In the genomic region with DNA sequence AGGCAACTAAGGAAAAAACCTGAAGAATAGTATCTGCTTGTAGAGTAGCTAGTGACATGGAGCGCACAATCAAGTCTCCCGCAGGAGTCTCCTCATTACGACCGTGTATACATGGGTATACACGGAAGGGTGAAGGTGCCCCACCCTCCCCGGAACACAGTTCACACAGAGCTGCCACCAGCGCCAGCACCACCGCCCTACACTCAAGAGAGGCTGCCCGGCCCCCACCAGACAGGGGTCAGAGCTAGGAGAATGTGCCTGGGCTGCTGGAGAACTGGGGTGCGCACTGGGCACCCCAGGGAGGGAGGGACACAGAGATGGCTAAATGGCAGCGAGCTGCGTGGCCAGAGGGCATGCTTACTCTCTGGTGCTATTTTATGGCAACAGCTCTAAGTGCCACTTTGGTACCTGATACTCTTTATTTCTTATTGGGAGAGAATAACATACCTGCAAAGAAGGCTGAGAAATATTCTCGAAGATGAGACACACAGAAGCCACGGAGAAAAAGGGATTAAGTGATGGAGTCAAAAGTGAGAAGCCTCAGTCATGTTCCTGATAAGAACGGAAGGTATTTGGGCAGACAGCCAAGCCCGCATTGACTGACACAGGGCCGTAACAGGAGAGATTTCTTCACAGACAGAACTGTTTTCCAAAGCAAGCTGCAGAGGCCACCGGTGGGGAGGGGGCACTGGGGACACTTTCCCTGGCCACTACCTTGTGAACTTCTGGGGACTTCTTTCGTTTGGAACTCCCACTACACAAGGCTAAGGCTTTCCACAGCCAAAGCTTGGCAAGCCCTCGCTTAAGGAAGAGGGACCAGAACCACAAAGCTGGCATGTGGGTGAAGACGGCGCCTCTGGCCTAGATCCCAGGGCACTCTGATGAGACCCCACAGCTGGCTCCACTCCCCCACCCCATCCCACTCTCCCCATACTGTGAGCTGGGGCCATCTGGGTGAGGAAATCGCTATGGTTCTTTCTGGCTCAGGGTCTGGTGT, we compare ENCODE assay signal across 14 cellular contexts.
DNase-seq lines count a peak whose midpoint lies in the region; ATAC-seq and TF ChIP-seq lines count a peak whose summit lies in the region.
"Had no signal": no experiment of that assay in that cellular context is flagged by ENCODE, and none has a peak within 500 bp of the region (broad histone marks: within the 10 kb centered on the region; RNA-seq: fewer than 3 reads in every experiment).

No MANE protein-coding gene starts in this region.

- peaks cover 15% of the 10 kb centered on the region for H3K27me3 Mint-ChIP-seq in MCF 10A (ENCODE audit: insufficient read depth, unreplicated experiment)

- ATAC-seq in right lobe of liver (peak; percentile 78 to 91 (median 80)), upper lobe of right lung (peak; percentile 19), HG03354 (IDR thresholded peaks at IDR 0.05; ENCODE audit: poor library complexity, severe bottlenecking, unreplicated experiment) (no peak)
- ATAC-seq: activated naive CD8-positive, alpha-beta T cell treated with anti-CD3 and anti-CD28 coated beads, Interleukin-2, amount 50 U/mL, for 24 hours; HCT116 had no signal

- H3K9me3 Mint-ChIP-seq in MCF 10A (ENCODE audit: unreplicated experiment): no peaks in the 10 kb centered on the region
- H3K9me3 Mint-ChIP-seq: activated naive CD8-positive, alpha-beta T cell treated with anti-CD3 and anti-CD28 coated beads, Interleukin-2, amount 50 U/mL, for 24 hours had no signal

- no peak for TF ChIP-seq POLR2A in adrenal gland (IDR thresholded peaks at IDR 0.05)
- no peak for TF ChIP-seq POLR2A in right lobe of liver (IDR thresholded peaks at IDR 0.05)

- dilution Hi-C loops in mammary epithelial cell (cut with HindIII; ENCODE audit: low sequenced_read_pairs): no loop called here

- no peak for TF ChIP-seq CTCF in MCF 10A (IDR thresholded peaks at IDR 0.05; ENCODE audit: unreplicated experiment)
- TF ChIP-seq CTCF in mammary epithelial cell (conservative IDR thresholded peaks at IDR 0.05 in 1 of 2, IDR thresholded peaks at IDR 0.05 in 1 of 2; ENCODE audit: extremely low read depth in 1 of 2, insufficient read depth in 1 of 2, low read depth in 1 of 2, low read length in 2 of 2): no peak
- no peak for TF ChIP-seq CTCF in adrenal gland (IDR thresholded peaks at IDR 0.05)
- TF ChIP-seq CTCF in right lobe of liver (IDR thresholded peaks at IDR 0.05): no peak
- TF ChIP-seq CTCF in upper lobe of right lung (IDR thresholded peaks at IDR 0.05): no peak

- POLR2A ChIA-PET in MCF 10A (lab: Yijun Ruan, JAX): interaction anchor here (0.6 kb wide), 2 partner anchors 250 to 252 kb away, joined by 3 read pairs; no protein-coding TSS in a partner anchor

- H3K4me2 ChIP-seq in mammary epithelial cell (ENCODE audit: insufficient read depth, low read depth, low read length): no peak overlapping the region

- H2AFZ ChIP-seq in mammary epithelial cell (ENCODE audit: low read depth, low read length): no peak overlapping the region

- H3K36me3 Mint-ChIP-seq in MCF 10A (ENCODE audit: insufficient read depth, unreplicated experiment): no peaks in the 10 kb centered on the region

- H3K79me2 ChIP-seq in mammary epithelial cell (ENCODE audit: insufficient read depth, low read length): no peaks in the 10 kb centered on the region

- no TSS peak for BruUV-seq in MCF 10A (replicated peaks; lab: Mats Ljungman, UMichigan)
- BruUV-seq in mammary epithelial cell (replicated peaks; lab: Mats Ljungman, UMichigan): no TSS peak

- H3K4me3 ChIP-seq in mammary epithelial cell (replicated peaks in 1 of 3; ENCODE audit: insufficient read depth in 1 of 3, low read depth in 2 of 3, low read length in 3 of 3) (no peak overlapping the region), adrenal gland (no peak overlapping the region), right lobe of liver (no peak overlapping the region), upper lobe of right lung (no peak overlapping the region)

- in situ Hi-C loops in mammary epithelial cell (cut with MboI; ENCODE audit: low sequenced_read_pairs in 2 of 2): loop anchor here (25.0 kb wide), 2 partner anchors 656 to 1056 kb away; partner anchors contain the start of gene RAB4A (in 1 of the 2)

- no peaks in the 10 kb centered on the region for H3K4me1 Mint-ChIP-seq in MCF 10A (ENCODE audit: insufficient read depth, unreplicated experiment)
- H3K4me1 Mint-ChIP-seq: activated naive CD8-positive, alpha-beta T cell treated with anti-CD3 and anti-CD28 coated beads, Interleukin-2, amount 50 U/mL, for 24 hours had no signal

- DNase-seq in MCF 10A (ENCODE audit: unreplicated experiment): peak; percentile 73
- no peak for DNase-seq in mammary epithelial cell
- peak in 5 of 7 donors; percentile 43 to 81 (median 75) for DNase-seq in adrenal gland
- peak; percentile 83 to 88 (median 87) for DNase-seq in right lobe of liver
- DNase-seq in upper lobe of right lung: no peak
- DNase-seq in central memory CD4-positive, alpha-beta T cell: no peak
- DNase-seq in amniotic stem cell (lab: John Stamatoyannopoulos, UW): no peak
- DNase-seq: activated naive CD8-positive, alpha-beta T cell treated with anti-CD3 and anti-CD28 coated beads, Interleukin-2, amount 50 U/mL, for 24 hours; Caco-2; hypothalamus; Kasumi-1; NCI-H2081 had no signal

- intact Hi-C loops in MCF 10A (cut with micrococcal nuclease) (loop anchor here (10.0 kb wide), 1 partner anchor 433 kb away; no protein-coding TSS in a partner anchor), mammary epithelial cell (cut with micrococcal nuclease) (no loop called here), adrenal gland (cut with DNase I) (no loop called here), right lobe of liver (cut with DNase I) (no loop called here), upper lobe of right lung (cut with DNase I) (loop anchor here (10.0 kb wide), 1 partner anchor 653 kb away; no protein-coding TSS in a partner anchor)

- CTCF ChIA-PET in MCF 10A (lab: Yijun Ruan, JAX): interaction anchor here (0.6 to 1.4 kb wide), 3 partner anchors 197 to 657 kb away, joined by 4 to 7 read pairs (median 4); no protein-coding TSS in a partner anchor
- CTCF ChIA-PET in mammary epithelial cell (lab: Charles Lee; ENCODE audit: low non-redundant PET): no interaction called here

- no peaks in the 10 kb centered on the region for H3K36me3 ChIP-seq in mammary epithelial cell (ENCODE audit: insufficient read depth, low read length)
- H3K36me3 ChIP-seq in adrenal gland (replicated peaks in 1 of 2): no peaks in the 10 kb centered on the region
- no peaks in the 10 kb centered on the region for H3K36me3 ChIP-seq in right lobe of liver
- H3K36me3 ChIP-seq in upper lobe of right lung: no peaks in the 10 kb centered on the region

- 53% methylated on average over 19 of the region's 23 CpGs for WGBS in mammary epithelial cell (ENCODE audit: low coverage, missing lambda C conversion rate)
- 61 to 68% (median 66%) methylated on average over 21 to 23 of the region's 23 CpGs for WGBS in adrenal gland, 4 donors
- WGBS in right lobe of liver (ENCODE audit: insufficient coverage, low coverage, low lambda C conversion rate, missing lambda C conversion rate): 44% methylated on average over 15 of the region's 23 CpGs

- H3K4me1 ChIP-seq in mammary epithelial cell (ENCODE audit: insufficient read depth, low read length) (no peaks in the 10 kb centered on the region), adrenal gland (replicated peaks in 1 of 2) (no peaks in the 10 kb centered on the region), right lobe of liver (peaks cover 0 to 11% (median 3%) of the 10 kb centered on the region in 4 donors), upper lobe of right lung (no peaks in the 10 kb centered on the region)
- H3K4me1 ChIP-seq: Caco-2 had no signal

- no peak overlapping the region for H3K4me3 Mint-ChIP-seq in MCF 10A (ENCODE audit: unreplicated experiment)
- H3K4me3 Mint-ChIP-seq: activated naive CD8-positive, alpha-beta T cell treated with anti-CD3 and anti-CD28 coated beads, Interleukin-2, amount 50 U/mL, for 24 hours had no signal

- H3K9me3 ChIP-seq in mammary epithelial cell (replicated peaks; ENCODE audit: insufficient read depth, low read length) (no peaks in the 10 kb centered on the region), adrenal gland (replicated peaks in 1 of 3) (no peaks in the 10 kb centered on the region), right lobe of liver (no peaks in the 10 kb centered on the region), upper lobe of right lung (no peaks in the 10 kb centered on the region)
- H3K9me3 ChIP-seq: Caco-2 had no signal

- no peak overlapping the region for H3K27ac Mint-ChIP-seq in MCF 10A (ENCODE audit: low read depth, unreplicated experiment)
- H3K27ac Mint-ChIP-seq: activated naive CD8-positive, alpha-beta T cell treated with anti-CD3 and anti-CD28 coated beads, Interleukin-2, amount 50 U/mL, for 24 hours had no signal

- H3K27ac ChIP-seq in mammary epithelial cell (ENCODE audit: insufficient read depth, low read depth, low read length) (no peak overlapping the region), adrenal gland (no peak overlapping the region), right lobe of liver (no peak overlapping the region), upper lobe of right lung (no peak overlapping the region)

- H4K20me1 ChIP-seq in mammary epithelial cell (ENCODE audit: insufficient read depth, low read length): no peaks in the 10 kb centered on the region

- H3K9ac ChIP-seq in mammary epithelial cell (ENCODE audit: insufficient read depth, low read length): no peak overlapping the region

- peaks cover 4% of the 10 kb centered on the region for H3K27me3 ChIP-seq in mammary epithelial cell (ENCODE audit: insufficient read depth, low read length)
- H3K27me3 ChIP-seq in adrenal gland: no peaks in the 10 kb centered on the region
- H3K27me3 ChIP-seq in right lobe of liver: no peaks in the 10 kb centered on the region
- no peaks in the 10 kb centered on the region for H3K27me3 ChIP-seq in upper lobe of right lung

Comparison
In these comparisons a context has a peak if more than half of its experiments do, and no peak if none do; other contexts are left out.
1. DNase-seq: peak in MCF 10A (single experiment), adrenal gland (5 of 7) and right lobe of liver (3 of 3); none in mammary epithelial cell (single experiment), upper lobe of right lung (single experiment), central memory CD4-positive, alpha-beta T cell (single experiment) and amniotic stem cell (single experiment).
2. intact Hi-C loops: an anchor here in MCF 10A (10.0 kb wide) and upper lobe of right lung (10.0 kb wide); none called in mammary epithelial cell, adrenal gland and right lobe of liver.